Comparison of ENCODE assay signal across 21 cellular contexts in genomic region chr5:2929779-2930178, GRCh38.
DNase-seq lines count a peak whose midpoint lies in the region; ATAC-seq and TF ChIP-seq lines count a peak whose summit lies in the region.
"Had no signal": no experiment of that assay in that cellular context is flagged by ENCODE, and none has a peak within 500 bp of the region (broad histone marks: within the 10 kb centered on the region; RNA-seq: fewer than 3 reads in every experiment).

No MANE protein-coding gene starts in this region.

- H3K9me3 ChIP-seq in esophagus muscularis mucosa (no peaks in the 10 kb centered on the region), osteoblast (ENCODE audit: low read depth, low read length) (peaks cover 4% of the 10 kb centered on the region)
- no peaks in the 10 kb centered on the region for H3K9me3 ChIP-seq in CD4-positive, alpha-beta memory T cell (ENCODE audit: control insufficient read depth in 1 of 2, low read length in 2 of 2)
- H3K9me3 ChIP-seq: BE2C, HAP-1 had no signal

- WGBS in esophagus muscularis mucosa, result 94% methylated on average over 3 of the region's 10 CpGs

- H3K79me2 ChIP-seq in osteoblast (ENCODE audit: insufficient read depth, low read length), result no peaks in the 10 kb centered on the region

- no peak for ATAC-seq in Right ventricle myocardium superior (ENCODE audit: poor library complexity)
- no peak for ATAC-seq in GM21390 (IDR thresholded peaks at IDR 0.05; ENCODE audit: unreplicated experiment)

- TF ChIP-seq EP300 in esophagus muscularis mucosa (IDR thresholded peaks at IDR 0.05), result no peak

- intact Hi-C loops in esophagus muscularis mucosa (cut with DNase I) (no loop called here), Right ventricle myocardium superior (cut with DNase I) (no loop called here)
- intact Hi-C loops in CD4-positive, alpha-beta memory T cell (cut with micrococcal nuclease), result no loop called here

- no peaks in the 10 kb centered on the region for H3K4me1 ChIP-seq in esophagus muscularis mucosa
- no peaks in the 10 kb centered on the region for H3K4me1 ChIP-seq in osteoblast (ENCODE audit: insufficient read depth, low read length)
- no peaks in the 10 kb centered on the region for H3K4me1 ChIP-seq in CD4-positive, alpha-beta memory T cell (ENCODE audit: insufficient read depth, low read length)
- H3K4me1 ChIP-seq: BE2C; BLaER1 treated with 17β-estradiol and CSF1 and Interleukin-3, amounts not matched to agents 10 nM and 100 nM; HAP-1 had no signal

- POLR2A ChIA-PET in CD4-positive, alpha-beta memory T cell (lab: Charles Lee; ENCODE audit: partially characterized antibody), result no interaction called here

- H3K4me3 Mint-ChIP-seq in type B pancreatic cell, result no peak overlapping the region
- H3K4me3 Mint-ChIP-seq in CD4-positive, alpha-beta memory T cell, result no peak overlapping the region
- H3K4me3 Mint-ChIP-seq: CD14-positive monocyte; CD4-positive, alpha-beta T cell; HFFc6 had no signal

- no peak overlapping the region for H3K27ac ChIP-seq in esophagus muscularis mucosa (replicated peaks in 1 of 4)
- H3K27ac ChIP-seq in osteoblast (ENCODE audit: low read depth, low read length), result no peak overlapping the region
- H3K27ac ChIP-seq in CD4-positive, alpha-beta memory T cell (ENCODE audit: low read depth, low read length), result no peak overlapping the region
- H3K27ac ChIP-seq: 22Rv1; BLaER1 treated with 17β-estradiol and CSF1 and Interleukin-3, amounts not matched to agents 10 nM and 100 nM had no signal

- H4K20me1 ChIP-seq in osteoblast (ENCODE audit: insufficient read depth, low read length), result no peaks in the 10 kb centered on the region
- H4K20me1 ChIP-seq: BLaER1 treated with 17β-estradiol and CSF1 and Interleukin-3, amounts not matched to agents 10 nM and 100 nM had no signal

- H3K4me3 ChIP-seq in esophagus muscularis mucosa (no peak overlapping the region), osteoblast (ENCODE audit: insufficient read depth, low read length) (no peak overlapping the region)
- H3K4me3 ChIP-seq in CD4-positive, alpha-beta memory T cell (ENCODE audit: low read length in 2 of 2), result no peak overlapping the region
- H3K4me3 ChIP-seq: BLaER1 treated with 17β-estradiol and CSF1 and Interleukin-3, amounts not matched to agents 10 nM and 100 nM; HAP-1 had no signal

- no peak for TF ChIP-seq POLR2A in esophagus muscularis mucosa (IDR thresholded peaks at IDR 0.05; ENCODE audit: low read depth)

- H3K27ac Mint-ChIP-seq in type B pancreatic cell, result no peak overlapping the region
- H3K27ac Mint-ChIP-seq in CD4-positive, alpha-beta memory T cell, result no peak overlapping the region
- H3K27ac Mint-ChIP-seq: CD14-positive monocyte; CD4-positive, alpha-beta T cell; HFFc6 had no signal

- TF ChIP-seq CTCF in esophagus muscularis mucosa (IDR thresholded peaks at IDR 0.05), result no peak
- no peak for TF ChIP-seq CTCF in osteoblast (IDR thresholded peaks at IDR 0.05; ENCODE audit: extremely low read depth, low read depth, low read length)
- no peak for TF ChIP-seq CTCF in type B pancreatic cell (conservative IDR thresholded peaks at IDR 0.05)

- no peaks in the 10 kb centered on the region for H3K27me3 Mint-ChIP-seq in type B pancreatic cell
- peaks cover 0 to 2% of the 10 kb centered on the region in 2 donors for H3K27me3 Mint-ChIP-seq in CD4-positive, alpha-beta memory T cell
- H3K27me3 Mint-ChIP-seq: CD4-positive, alpha-beta T cell had no signal

- H3K36me3 ChIP-seq in esophagus muscularis mucosa, result no peaks in the 10 kb centered on the region
- H3K36me3 ChIP-seq in osteoblast (ENCODE audit: insufficient read depth, low read length), result no peaks in the 10 kb centered on the region
- no peaks in the 10 kb centered on the region for H3K36me3 ChIP-seq in CD4-positive, alpha-beta memory T cell (ENCODE audit: insufficient read depth, low read length)
- H3K36me3 ChIP-seq: BE2C; BLaER1 treated with 17β-estradiol and CSF1 and Interleukin-3, amounts not matched to agents 10 nM and 100 nM; HAP-1 had no signal

- H3K27me3 ChIP-seq in esophagus muscularis mucosa (no peaks in the 10 kb centered on the region), osteoblast (ENCODE audit: insufficient read depth, low read length) (no peaks in the 10 kb centered on the region)
- no peaks in the 10 kb centered on the region for H3K27me3 ChIP-seq in CD4-positive, alpha-beta memory T cell (ENCODE audit: insufficient read depth, low read length)
- H3K27me3 ChIP-seq: BE2C; BLaER1 treated with 17β-estradiol and CSF1 and Interleukin-3, amounts not matched to agents 10 nM and 100 nM had no signal

- H3K9me3 Mint-ChIP-seq in type B pancreatic cell, result no peaks in the 10 kb centered on the region
- H3K9me3 Mint-ChIP-seq in CD4-positive, alpha-beta memory T cell, result peaks cover 2 to 16% (median 9%) of the 10 kb centered on the region in 8 donors

- CTCF ChIA-PET in CD4-positive, alpha-beta memory T cell (lab: Charles Lee; ENCODE audit: partially characterized antibody), result no interaction called here

- no peaks in the 10 kb centered on the region for H3K36me3 Mint-ChIP-seq in type B pancreatic cell
- H3K36me3 Mint-ChIP-seq in CD4-positive, alpha-beta memory T cell, result no peaks in the 10 kb centered on the region
- H3K36me3 Mint-ChIP-seq: CD14-positive monocyte had no signal

- DNase-seq in esophagus muscularis mucosa (ENCODE audit: extremely low spot score) (peak; percentile 85), islet precursor cell (peak; percentile 48), osteoblast (ENCODE audit: insufficient read length, low spot score, missing footprints) (peak; percentile 52), type B pancreatic cell (ENCODE audit: extremely low spot score, unreplicated experiment) (peak; percentile 34), Right ventricle myocardium superior (no peak)
- no peak for DNase-seq in activated naive CD4-positive, alpha-beta T cell (lab: John Stamatoyannopoulos, UW)
- DNase-seq in CD4-positive, alpha-beta memory T cell, result no peak
- DNase-seq: BE2C; Calu3; CD4-positive, alpha-beta T cell; COR-L47; DMS53; DMS79 treated with DMSO at 0.1 percent for 48 hours; GF-D8; GOT3; HFFc6 had no signal

- H2AFZ ChIP-seq in osteoblast (ENCODE audit: low read length), result no peak overlapping the region

- H3K4me1 Mint-ChIP-seq in type B pancreatic cell (ENCODE audit: unreplicated experiment), result no peaks in the 10 kb centered on the region
- no peaks in the 10 kb centered on the region for H3K4me1 Mint-ChIP-seq in CD4-positive, alpha-beta memory T cell
- H3K4me1 Mint-ChIP-seq: CD14-positive monocyte had no signal

- no peak overlapping the region for H3K4me2 ChIP-seq in osteoblast (ENCODE audit: insufficient read depth, low read length)
- H3K4me2 ChIP-seq: BLaER1 treated with 17β-estradiol and CSF1 and Interleukin-3, amounts not matched to agents 10 nM and 100 nM had no signal

Comparison
In these comparisons a context has a peak if more than half of its experiments do, and no peak if none do; other contexts are left out.
1. DNase-seq: peak in esophagus muscularis mucosa (single experiment), islet precursor cell (single experiment), osteoblast (single experiment) and type B pancreatic cell (single experiment); none in activated naive CD4-positive, alpha-beta T cell (0 of 4), CD4-positive, alpha-beta memory T cell (0 of 5) and Right ventricle myocardium superior (single experiment).